ENCODE assay signal across 9 cellular contexts in genomic region chr4:47838445-47838844, GRCh38. TPM values are rescaled to one million over a fixed set of nuclear protein-coding genes. Genes with fewer than 3 reads are reported as not detected.
A peak's percentile ranks its signal among the peaks of the same experiment; 100 is the strongest.
DNase-seq lines count a peak whose midpoint lies in the region; ATAC-seq and TF ChIP-seq lines count a peak whose summit lies in the region.
"Had no signal": no experiment of that assay in that cellular context is flagged by ENCODE, and none has a peak within 500 bp of the region (broad histone marks: within the 10 kb centered on the region; RNA-seq: fewer than 3 reads in every experiment).

No MANE protein-coding gene starts in this region.

- H3K36me3 ChIP-seq in HUES6 (ENCODE audit: control insufficient read depth, insufficient read depth, low read length) (peaks cover 14% of the 10 kb centered on the region), parathyroid adenoma (ENCODE audit: control insufficient read depth, insufficient read depth, low read length) (no peaks in the 10 kb centered on the region)

- TF ChIP-seq CTCF in choroid plexus epithelial cell (conservative IDR thresholded peaks at IDR 0.05; ENCODE audit: low read depth, low read length) (peak; percentile 22), parathyroid adenoma (IDR thresholded peaks at IDR 0.05) (no peak)

- ATAC-seq in activated T-cell treated with anti-CD3 and anti-CD28 coated beads, Interleukin-2, amount 50 U/mL, for 72 hours (replicated peaks in 1 of 2): no peak
- ATAC-seq in HG03378 (IDR thresholded peaks at IDR 0.05; ENCODE audit: unreplicated experiment) (no peak), GM19463 (IDR thresholded peaks at IDR 0.05; ENCODE audit: unreplicated experiment) (no peak)

- H3K36me3 Mint-ChIP-seq in activated T-cell treated with anti-CD3 and anti-CD28 coated beads, Interleukin-2, amount 50 U/mL, for 72 hours (ENCODE audit: insufficient read depth in 2 of 2): no peaks in the 10 kb centered on the region

- no peaks in the 10 kb centered on the region for H3K79me2 ChIP-seq in parathyroid adenoma

- peak overlapping the region; percentile 72 for H3K4me3 ChIP-seq in HUES6 (ENCODE audit: low read depth, low read length)
- H3K4me3 ChIP-seq in choroid plexus epithelial cell (ENCODE audit: low read depth, low read length): no peak overlapping the region
- H3K4me3 ChIP-seq in parathyroid adenoma (ENCODE audit: low read depth, low read length): peak overlapping the region; percentile 54

- peaks cover 15% of the 10 kb centered on the region; the same call in 1 of the 2 replicates for H3K4me1 ChIP-seq in HUES6 (ENCODE audit: control insufficient read depth, insufficient read depth, low read length)
- H3K4me1 ChIP-seq in parathyroid adenoma: no peaks in the 10 kb centered on the region

- H3K27ac Mint-ChIP-seq in activated T-cell treated with anti-CD3 and anti-CD28 coated beads, Interleukin-2, amount 50 U/mL, for 72 hours: no peak overlapping the region

- no peak overlapping the region for H3K4me2 ChIP-seq in parathyroid adenoma (ENCODE audit: low read length)

- H3K27me3 ChIP-seq in HUES6 (ENCODE audit: control insufficient read depth, insufficient read depth, low read length) (peaks cover 25% of the 10 kb centered on the region), parathyroid adenoma (ENCODE audit: control insufficient read depth, insufficient read depth, low read length) (no peaks in the 10 kb centered on the region)

- H3K27ac ChIP-seq in HUES6 (ENCODE audit: low read depth, low read length): no peak overlapping the region
- H3K27ac ChIP-seq in parathyroid adenoma: no peak overlapping the region

- no peak overlapping the region for H2AFZ ChIP-seq in parathyroid adenoma

- no peak overlapping the region for H3K9ac ChIP-seq in HUES6 (ENCODE audit: low read length)
- no peak overlapping the region for H3K9ac ChIP-seq in parathyroid adenoma

- no peaks in the 10 kb centered on the region for H3K27me3 Mint-ChIP-seq in activated T-cell treated with anti-CD3 and anti-CD28 coated beads, Interleukin-2, amount 50 U/mL, for 72 hours (ENCODE audit: low read depth)

- H3K9me3 ChIP-seq in HUES6 (ENCODE audit: control insufficient read depth, insufficient read depth, low read depth, low read length) (no peaks in the 10 kb centered on the region), parathyroid adenoma (ENCODE audit: control insufficient read depth, low read length) (no peaks in the 10 kb centered on the region)

- DNase-seq in activated T-cell treated with anti-CD3 and anti-CD28 coated beads, Interleukin-2, amount 50 U/mL, for 72 hours: no peak
- DNase-seq in activated T-cell treated with anti-CD3 and anti-CD28 coated beads, Interleukin-2, amount 50 U/mL, for 1 hour: no peak
- no peak for DNase-seq in choroid plexus epithelial cell (ENCODE audit: low read depth)
- no peak for DNase-seq in NCI-H2171 (lab: John Stamatoyannopoulos, UW)
- DNase-seq: NCI-H2171 treated with DMSO at 0.1 percent for 48 hours had no signal

- peaks cover 37% of the 10 kb centered on the region for H3K4me1 Mint-ChIP-seq in activated T-cell treated with anti-CD3 and anti-CD28 coated beads, Interleukin-2, amount 50 U/mL, for 72 hours (ENCODE audit: low read depth)

- H3K9me3 Mint-ChIP-seq in activated T-cell treated with anti-CD3 and anti-CD28 coated beads, Interleukin-2, amount 50 U/mL, for 72 hours: no peaks in the 10 kb centered on the region

- H3K4me3 Mint-ChIP-seq in activated T-cell treated with anti-CD3 and anti-CD28 coated beads, Interleukin-2, amount 50 U/mL, for 72 hours: peak overlapping the region; percentile 91

RNA-seq across cellular contexts. Expression of gene CORIN, which starts 0.6 kb away (rescaled TPM):
- total RNA-seq in activated T-cell treated with anti-CD3 and anti-CD28 coated beads, Interleukin-2, amount 50 U/mL, for 72 hours: under 1 TPM; 0.25 to 0.29 TPM
